In genomic region chr3:55128201-55128870, GRCh38 we compare ENCODE assay signal across 11 cellular contexts.
DNase-seq lines count a peak whose midpoint lies in the region; ATAC-seq and TF ChIP-seq lines count a peak whose summit lies in the region.
"Had no signal": no experiment of that assay in that cellular context is flagged by ENCODE, and none has a peak within 500 bp of the region (broad histone marks: within the 10 kb centered on the region; RNA-seq: fewer than 3 reads in every experiment).

No MANE protein-coding gene starts in this region.

- DNase-seq in GM04503 (ENCODE audit: low read depth) (peak; percentile 95), NCI-H69 (lab: John Stamatoyannopoulos, UW) (peak; percentile 89), dedifferentiated amniotic fluid mesenchymal stem cell (ENCODE audit: extremely low spot score) (peak; percentile 40), progenitor cell of endocrine pancreas (ENCODE audit: low spot score, unreplicated experiment) (no peak), GOT3 (lab: John Stamatoyannopoulos, UW) (no peak)
- DNase-seq: activated T-cell treated with anti-CD3 and anti-CD28 coated beads, Interleukin-2, amount 50 U/mL, for 48 hours had no signal

- no peaks in the 10 kb centered on the region for H3K27me3 Mint-ChIP-seq in progenitor cell of endocrine pancreas

- H3K4me1 Mint-ChIP-seq in progenitor cell of endocrine pancreas (ENCODE audit: low read depth) = peaks cover 14% of the 10 kb centered on the region

- ATAC-seq in GM18858 (IDR thresholded peaks at IDR 0.05; ENCODE audit: unreplicated experiment) (no peak), HG02610 (IDR thresholded peaks at IDR 0.05; ENCODE audit: unreplicated experiment) (no peak), GM21515 (IDR thresholded peaks at IDR 0.05; ENCODE audit: unreplicated experiment) (no peak)

- no peaks in the 10 kb centered on the region for H3K36me3 Mint-ChIP-seq in progenitor cell of endocrine pancreas (ENCODE audit: insufficient read depth)
- H3K36me3 Mint-ChIP-seq: brain, WTC11 had no signal

- H3K4me3 Mint-ChIP-seq in progenitor cell of endocrine pancreas (ENCODE audit: low read depth) = no peak overlapping the region
- H3K4me3 Mint-ChIP-seq: WTC11 had no signal

- H3K9me3 Mint-ChIP-seq in progenitor cell of endocrine pancreas (ENCODE audit: low read depth) = no peaks in the 10 kb centered on the region

- no peak for TF ChIP-seq CTCF in progenitor cell of endocrine pancreas (IDR thresholded peaks at IDR 0.05; ENCODE audit: unreplicated experiment)

- H3K27ac Mint-ChIP-seq in progenitor cell of endocrine pancreas = peak overlapping the region; percentile 3
- H3K27ac Mint-ChIP-seq: WTC11 had no signal

Comparison
In these comparisons a context has a peak if more than half of its experiments do, and no peak if none do; other contexts are left out.
1. DNase-seq: peak in GM04503 (single experiment), NCI-H69 (single experiment) and dedifferentiated amniotic fluid mesenchymal stem cell (single experiment); none in progenitor cell of endocrine pancreas (single experiment) and GOT3 (single experiment).